Comparison of ENCODE assay signal across 22 cellular contexts in genomic region chr14:101604228-101604934, GRCh38. TPM values are rescaled to one million over a fixed set of nuclear protein-coding genes. Genes with fewer than 3 reads are reported as not detected.
DNase-seq lines count a peak whose midpoint lies in the region; ATAC-seq and TF ChIP-seq lines count a peak whose summit lies in the region.
"Had no signal": no experiment of that assay in that cellular context is flagged by ENCODE, and none has a peak within 500 bp of the region (broad histone marks: within the 10 kb centered on the region; RNA-seq: fewer than 3 reads in every experiment).

No MANE protein-coding gene starts in this region.

- POLR2A ChIA-PET in GM10248 (lab: Yijun Ruan, JAX): no interaction called here

- H3K27ac ChIP-seq in right cardiac atrium (ENCODE audit: low read length) (no peak overlapping the region), neuronal stem cell (replicated peaks; ENCODE audit: low read length) (no peak overlapping the region), vagina (no peak overlapping the region), esophagus squamous epithelium (no peak overlapping the region)
- H3K27ac ChIP-seq: 22Rv1, KMS-11 had no signal

- H3K79me1 ChIP-seq in neuronal stem cell (ENCODE audit: low read depth, low read length): no peaks in the 10 kb centered on the region

- H3K9me3 ChIP-seq in right cardiac atrium (ENCODE audit: control insufficient read depth, low read length) (no peaks in the 10 kb centered on the region), neuronal stem cell (replicated peaks in 1 of 2; ENCODE audit: control insufficient read depth in 2 of 2, insufficient read depth in 1 of 2, low read depth in 1 of 2, low read length in 2 of 2) (no peaks in the 10 kb centered on the region), vagina (no peaks in the 10 kb centered on the region), esophagus squamous epithelium (no peaks in the 10 kb centered on the region)
- H3K9me3 ChIP-seq: BE2C had no signal

- no peak for TF ChIP-seq POLR2A in vagina (IDR thresholded peaks at IDR 0.05)
- no peak for TF ChIP-seq POLR2A in esophagus squamous epithelium (IDR thresholded peaks at IDR 0.05)

- H2AFZ ChIP-seq in neuronal stem cell (ENCODE audit: low read length): no peak overlapping the region

- no peaks in the 10 kb centered on the region for H3K4me1 ChIP-seq in right cardiac atrium (ENCODE audit: control insufficient read depth, insufficient read depth, low read length)
- no peaks in the 10 kb centered on the region for H3K4me1 ChIP-seq in neuronal stem cell (ENCODE audit: control insufficient read depth in 2 of 2, insufficient read depth in 1 of 2, low read depth in 1 of 2, low read length in 2 of 2)
- no peaks in the 10 kb centered on the region for H3K4me1 ChIP-seq in vagina
- no peaks in the 10 kb centered on the region for H3K4me1 ChIP-seq in esophagus squamous epithelium
- H3K4me1 ChIP-seq: BE2C had no signal

- no peak overlapping the region for H2BK120ac ChIP-seq in neuronal stem cell (ENCODE audit: low read depth, low read length)

- H3K18ac ChIP-seq in neuronal stem cell (ENCODE audit: low read length): peak overlapping the region; percentile 81

- no peak overlapping the region for H4K91ac ChIP-seq in neuronal stem cell (ENCODE audit: low read depth, low read length, poor library complexity)

- H3K14ac ChIP-seq in neuronal stem cell (ENCODE audit: low read length): no peak overlapping the region

- no peak overlapping the region for H3K4ac ChIP-seq in neuronal stem cell (ENCODE audit: low read length)

- no peak overlapping the region for H2BK12ac ChIP-seq in neuronal stem cell (ENCODE audit: low read length)

- no peak overlapping the region for H3K23ac ChIP-seq in neuronal stem cell (ENCODE audit: low read depth, low read length, poor library complexity)

- H3K4me2 ChIP-seq in neuronal stem cell (ENCODE audit: insufficient read depth, low read length, poor library complexity, severe bottlenecking): no peak overlapping the region
- H3K4me2 ChIP-seq: KMS-11 had no signal

- no peak overlapping the region for H3K9ac ChIP-seq in neuronal stem cell (ENCODE audit: low read depth, low read length, poor library complexity)
- H3K9ac ChIP-seq: KMS-11 had no signal

- no peaks in the 10 kb centered on the region for H3K36me3 ChIP-seq in neuronal stem cell (replicated peaks in 1 of 2; ENCODE audit: control insufficient read depth in 2 of 2, insufficient read depth in 2 of 2, low read length in 2 of 2)
- no peaks in the 10 kb centered on the region for H3K36me3 ChIP-seq in vagina
- H3K36me3 ChIP-seq in esophagus squamous epithelium: no peaks in the 10 kb centered on the region
- H3K36me3 ChIP-seq: BE2C had no signal

- WGBS in right cardiac atrium: 82% methylated on average over 9 of the region's 9 CpGs
- WGBS in neuronal stem cell (ENCODE audit: extremely low coverage in 2 of 2, insufficient read length in 2 of 2, insufficient replicate concordance in 1 of 2), 2 donors: no CpG with 5 or more reads among the region's 9 CpGs
- WGBS in esophagus squamous epithelium, 2 donors: 79 to 82% methylated on average over 7 to 9 of the region's 9 CpGs

- H4K8ac ChIP-seq in neuronal stem cell (ENCODE audit: low read depth, low read length): no peak overlapping the region

- peak; percentile 23 for DNase-seq in activated CD4-positive, CD25-positive, alpha-beta regulatory T cell treated with anti-CD3 and anti-CD28 coated beads, Interleukin-2, amount 50 U/mL, for 72 hours
- DNase-seq in activated CD4-positive, CD25-positive, alpha-beta regulatory T cell (lab: John Stamatoyannopoulos, UW): no peak
- DNase-seq in right cardiac atrium (peak in 2 of 3 donors; percentile 24 to 28), cardiac septum (ENCODE audit: low spot score) (no peak), neuronal stem cell (ENCODE audit: low spot score) (no peak), vagina (ENCODE audit: extremely low spot score in 2 of 2) (peak; percentile 67 to 84), GM10248 (ENCODE audit: extremely low spot score) (no peak), esophagus squamous epithelium (lab: John Stamatoyannopoulos, UW) (no peak)
- DNase-seq: BE2C; CD4-positive, alpha-beta T cell; DMS53; NCI-H1048; NCI-H1436 treated with DMSO at 0.1 percent for 48 hours; NCI-H2081; NCI-H510A; NCI-H82; PC-3 had no signal

- H3K27me3 ChIP-seq in right cardiac atrium (ENCODE audit: control insufficient read depth, insufficient read depth): no peaks in the 10 kb centered on the region
- H3K27me3 ChIP-seq in neuronal stem cell (ENCODE audit: control insufficient read depth in 3 of 3, insufficient read depth in 3 of 3, low read depth in 1 of 3, low read length in 3 of 3): peaks cover 0 to 43% (median 0%) of the 10 kb centered on the region in 3 experiments
- H3K27me3 ChIP-seq in vagina: no peaks in the 10 kb centered on the region
- H3K27me3 ChIP-seq in esophagus squamous epithelium: peaks cover 0 to 57% (median 0%) of the 10 kb centered on the region in 4 donors

- H2BK5ac ChIP-seq in neuronal stem cell (ENCODE audit: low read length): no peak overlapping the region

- CTCF ChIA-PET in GM10248 (lab: Yijun Ruan, JAX): no interaction called here

- H2AK5ac ChIP-seq in neuronal stem cell (ENCODE audit: low read depth, low read length): peak overlapping the region; percentile 51

- intact Hi-C loops in right cardiac atrium (cut with DNase I): no loop called here
- intact Hi-C loops in cardiac septum (cut with DNase I): no loop called here
- intact Hi-C loops in vagina (cut with DNase I): no loop called here
- intact Hi-C loops in esophagus squamous epithelium (cut with DNase I): no loop called here

- no peak for TF ChIP-seq CTCF in vagina (IDR thresholded peaks at IDR 0.05)
- TF ChIP-seq CTCF in GM10248 (IDR thresholded peaks at IDR 0.05; ENCODE audit: control extremely low read depth, extremely low read depth, low read depth, missing control alignments): no peak
- no peak for TF ChIP-seq CTCF in esophagus squamous epithelium (IDR thresholded peaks at IDR 0.05)

- H3K4me3 ChIP-seq in right cardiac atrium (ENCODE audit: low read length) (no peak overlapping the region), neuronal stem cell (ENCODE audit: low read length in 2 of 2) (no peak overlapping the region), vagina (no peak overlapping the region), esophagus squamous epithelium (no peak overlapping the region)

- ATAC-seq in right cardiac atrium: no peak
- ATAC-seq: HepG2, PC-3 had no signal

- no peak overlapping the region for H2BK15ac ChIP-seq in neuronal stem cell (ENCODE audit: low read length)

RNA-seq across cellular contexts. Expression of gene DIO3, which starts 43.1 kb away (rescaled TPM):
- total RNA-seq in right cardiac atrium (under 1 TPM in 1 of 4 donors, not detected in 3; 0.17 TPM), cardiac septum (not detected), vagina (52.1 TPM), esophagus squamous epithelium (1 to 10 TPM in 1 of 4 donors, under 1 TPM in 3; 0.18 to 4.0 (median 0.53) TPM)
- polyA plus RNA-seq in right cardiac atrium: 0.34 TPM
- 8.3 TPM for polyA plus RNA-seq in neuronal stem cell (2013, experiment 1 of 2)
- 7.9 TPM for polyA plus RNA-seq in neuronal stem cell (2013, experiment 2 of 2)
- total RNA-seq: CD4-positive, alpha-beta T cell; HepG2; M059J had no signal
- polyA plus RNA-seq: AG04450, HepG2 had no signal

Comparison
In these comparisons a context has a peak if more than half of its experiments do, and no peak if none do; other contexts are left out.
1. DNase-seq: peak in activated CD4-positive, CD25-positive, alpha-beta regulatory T cell treated with anti-CD3 and anti-CD28 coated beads, Interleukin-2, amount 50 U/mL, for 72 hours (single experiment), right cardiac atrium (2 of 3) and vagina (2 of 2); none in activated CD4-positive, CD25-positive, alpha-beta regulatory T cell (0 of 4), cardiac septum (single experiment), neuronal stem cell (single experiment), GM10248 (single experiment) and esophagus squamous epithelium (single experiment).
2. RNA of gene DIO3, which starts 43.1 kb away (total RNA-seq): 52.1 TPM in vagina (single experiment); 0.18 to 4.0 TPM in esophagus squamous epithelium, not detected in cardiac septum (single experiment) and 0.17 TPM in right cardiac atrium; every median in the first group is over 10 times any median in the second.